In the genomic region with DNA sequence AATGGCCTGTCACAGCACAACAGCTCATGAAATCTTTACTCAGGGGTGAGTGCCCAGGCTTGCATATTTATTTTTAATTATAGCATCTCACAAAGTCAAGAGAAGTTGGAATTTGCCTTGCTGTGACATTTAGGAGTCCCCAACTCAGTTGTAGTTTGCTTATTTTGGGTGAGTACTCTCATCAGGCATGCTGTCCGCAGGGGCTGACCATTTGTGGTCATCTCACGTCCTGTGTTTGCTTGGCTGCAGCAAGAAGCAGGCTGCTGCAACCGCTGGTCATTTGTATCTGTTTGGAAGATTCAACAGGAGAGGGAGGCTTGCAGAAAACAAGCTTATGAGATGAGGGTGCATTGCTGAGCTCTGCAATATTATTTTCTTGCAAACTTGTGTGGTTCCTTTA, we compare ENCODE assay signal across 14 cellular contexts.
DNase-seq lines count a peak whose midpoint lies in the region; ATAC-seq and TF ChIP-seq lines count a peak whose summit lies in the region.
"Had no signal": no experiment of that assay in that cellular context is flagged by ENCODE, and none has a peak within 500 bp of the region (broad histone marks: within the 10 kb centered on the region; RNA-seq: fewer than 3 reads in every experiment).

No MANE protein-coding gene starts in this region.

- no peaks in the 10 kb centered on the region for H3K27me3 Mint-ChIP-seq in activated CD8-positive, alpha-beta memory T cell treated with anti-CD3 and anti-CD28 coated beads, Interleukin-2, amount 10 ng/mL, durations not matched to agents 7 days and 5 days

- no peak overlapping the region for H3K4me3 ChIP-seq in cardiac fibroblast (replicated peaks in 1 of 2; ENCODE audit: low read depth in 2 of 2, low read length in 2 of 2)
- H3K4me3 ChIP-seq: psoas muscle, thyroid gland had no signal

- no peak overlapping the region for H3K4me3 Mint-ChIP-seq in activated CD8-positive, alpha-beta memory T cell treated with anti-CD3 and anti-CD28 coated beads, Interleukin-2, amount 10 ng/mL, durations not matched to agents 7 days and 5 days
- H3K4me3 Mint-ChIP-seq: activated CD8-positive, alpha-beta T cell treated with anti-CD3 and anti-CD28 coated beads for 36 hours; CD4-positive, alpha-beta memory T cell; T-cell had no signal

- DNase-seq in HCEC 1CT (peak; percentile 86), cardiac fibroblast (ENCODE audit: low read depth in 2 of 2) (peak; percentile 39 to 82), kidney glomerular epithelial cell (lab: John Stamatoyannopoulos, UW) (peak; percentile 9), superior temporal gyrus (ENCODE audit: extremely low spot score) (peak; percentile 30)
- DNase-seq in activated CD8-positive, alpha-beta memory T cell treated with anti-CD3 and anti-CD28 coated beads, Interleukin-2, amount 10 ng/mL, durations not matched to agents 7 days and 5 days = no peak
- DNase-seq: activated CD8-positive, alpha-beta T cell treated with anti-CD3 and anti-CD28 coated beads for 36 hours; CD4-positive, alpha-beta memory T cell; cortex of kidney; DMS79; psoas muscle; T-cell; thyroid gland had no signal

- H3K9me3 Mint-ChIP-seq in activated CD8-positive, alpha-beta memory T cell treated with anti-CD3 and anti-CD28 coated beads, Interleukin-2, amount 10 ng/mL, durations not matched to agents 7 days and 5 days (ENCODE audit: low read depth) = peaks cover 5% of the 10 kb centered on the region

- no peak overlapping the region for H3K27ac Mint-ChIP-seq in activated CD8-positive, alpha-beta memory T cell treated with anti-CD3 and anti-CD28 coated beads, Interleukin-2, amount 10 ng/mL, durations not matched to agents 7 days and 5 days
- H3K27ac Mint-ChIP-seq: activated CD8-positive, alpha-beta T cell treated with anti-CD3 and anti-CD28 coated beads for 36 hours; CD4-positive, alpha-beta memory T cell; T-cell had no signal

- H3K36me3 Mint-ChIP-seq in activated CD8-positive, alpha-beta memory T cell treated with anti-CD3 and anti-CD28 coated beads, Interleukin-2, amount 10 ng/mL, durations not matched to agents 7 days and 5 days = no peaks in the 10 kb centered on the region
- H3K36me3 Mint-ChIP-seq: CD4-positive, alpha-beta memory T cell; T-cell had no signal

- CTCF ChIA-PET in activated CD8-positive, alpha-beta memory T cell treated with anti-CD3 and anti-CD28 coated beads, Interleukin-2, amount 10 ng/mL, durations not matched to agents 7 days and 5 days (lab: Charles Lee) = no interaction called here

- no peak for ATAC-seq in activated CD8-positive, alpha-beta memory T cell treated with anti-CD3 and anti-CD28 coated beads, Interleukin-2, amount 10 ng/mL, durations not matched to agents 7 days and 5 days
- ATAC-seq in GM19463 (IDR thresholded peaks at IDR 0.05; ENCODE audit: unreplicated experiment) (no peak), GM18520 (IDR thresholded peaks at IDR 0.05; ENCODE audit: unreplicated experiment) (no peak)
- ATAC-seq: activated CD8-positive, alpha-beta T cell treated with anti-CD3 and anti-CD28 coated beads for 36 hours; psoas muscle; T-cell had no signal

- TF ChIP-seq CTCF in cardiac fibroblast (IDR thresholded peaks at IDR 0.05; ENCODE audit: low read depth, low read length) = no peak

- H3K4me1 Mint-ChIP-seq in activated CD8-positive, alpha-beta memory T cell treated with anti-CD3 and anti-CD28 coated beads, Interleukin-2, amount 10 ng/mL, durations not matched to agents 7 days and 5 days = no peaks in the 10 kb centered on the region
- H3K4me1 Mint-ChIP-seq: CD4-positive, alpha-beta memory T cell; T-cell had no signal
